13 cellular contexts compared by ENCODE assay signal in the genomic region with DNA sequence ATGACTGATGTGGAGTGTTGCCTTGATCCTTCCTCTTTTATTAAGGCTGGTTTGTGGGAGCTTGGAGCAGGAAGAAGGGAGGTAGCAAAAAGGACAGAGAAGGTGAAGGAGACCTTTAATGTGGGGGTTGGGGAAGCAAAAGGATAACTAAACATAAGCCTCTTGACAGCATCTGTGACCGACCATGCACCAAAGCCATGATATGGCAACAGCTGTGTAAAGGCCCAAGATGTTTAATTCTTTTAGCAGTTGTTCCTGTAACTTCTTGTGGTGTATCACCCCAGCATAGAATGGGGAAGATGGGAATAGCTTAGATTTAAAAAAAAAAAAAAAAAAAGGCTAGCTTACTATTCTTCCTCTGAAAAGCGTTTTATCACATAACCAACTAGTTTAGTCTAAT.
DNase-seq lines count a peak whose midpoint lies in the region; ATAC-seq lines count a peak whose summit lies in the region.
"Had no signal": no experiment of that assay in that cellular context is flagged by ENCODE, and none has a peak within 500 bp of the region (broad histone marks: within the 10 kb centered on the region; RNA-seq: fewer than 3 reads in every experiment).

No MANE protein-coding gene starts in this region.

- DNase-seq in LHCN-M2 (ENCODE audit: low read depth) (peak; percentile 74), NCI-H82 treated with DMSO at 0.1 percent for 48 hours (lab: John Stamatoyannopoulos, UW; ENCODE audit: unreplicated experiment) (peak; percentile 26), myocyte (ENCODE audit: low read depth) (peak; percentile 52), occipital lobe (lab: John Stamatoyannopoulos, UW) (no peak), NCI-H2029 treated with DMSO at 0.1 percent for 48 hours (lab: John Stamatoyannopoulos, UW) (no peak)
- DNase-seq: CD8-positive, alpha-beta T cell; DND-41; GF-D8; NCI-H146; NCI-H2227 treated with DMSO at 0.1 percent for 48 hours; Peyer's patch had no signal

- no peaks in the 10 kb centered on the region for H3K9me3 ChIP-seq in subcutaneous abdominal adipose tissue (ENCODE audit: control insufficient read depth in 5 of 5, low read length in 5 of 5)
- H3K9me3 ChIP-seq: Peyer's patch had no signal

- H3K4me3 ChIP-seq in subcutaneous abdominal adipose tissue (ENCODE audit: low read depth in 1 of 5, low read length in 5 of 5) = no peak overlapping the region
- H3K4me3 ChIP-seq: Peyer's patch had no signal

- no peaks in the 10 kb centered on the region for H3K27me3 ChIP-seq in subcutaneous abdominal adipose tissue (ENCODE audit: control insufficient read depth in 5 of 5, insufficient read depth in 4 of 5, low read length in 5 of 5)
- H3K27me3 ChIP-seq: Peyer's patch had no signal

- peak overlapping the region; percentile 32 for H3K27ac ChIP-seq in subcutaneous abdominal adipose tissue (ENCODE audit: low read depth, low read length)
- H3K27ac ChIP-seq: Peyer's patch had no signal

- H3K9ac ChIP-seq in subcutaneous abdominal adipose tissue (ENCODE audit: low read length in 5 of 5) = no peak overlapping the region

- peaks cover 0 to 19% (median 4%) of the 10 kb centered on the region in 5 donors for H3K4me1 ChIP-seq in subcutaneous abdominal adipose tissue (ENCODE audit: control insufficient read depth in 5 of 5, insufficient read depth in 5 of 5, low read length in 5 of 5)
- H3K4me1 ChIP-seq: Peyer's patch had no signal

- no peak for ATAC-seq in GM21619 (IDR thresholded peaks at IDR 0.05; ENCODE audit: unreplicated experiment)
- ATAC-seq: CD8-positive, alpha-beta T cell had no signal

- H3K36me3 ChIP-seq in subcutaneous abdominal adipose tissue (ENCODE audit: control insufficient read depth in 5 of 5, insufficient read depth in 5 of 5, low read length in 5 of 5) = peaks cover 0 to 13% (median 6%) of the 10 kb centered on the region in 5 donors

Comparison
In these comparisons a context has a peak if more than half of its experiments do, and no peak if none do; other contexts are left out.
1. DNase-seq: peak in LHCN-M2 (single experiment), NCI-H82 treated with DMSO at 0.1 percent for 48 hours (single experiment) and myocyte (single experiment); none in occipital lobe (single experiment) and NCI-H2029 treated with DMSO at 0.1 percent for 48 hours (single experiment).